9 cellular contexts compared by ENCODE assay signal in genomic region chrX:91780008-91780407, GRCh38. TPM values are rescaled to one million over a fixed set of nuclear protein-coding genes. Genes with fewer than 3 reads are reported as not detected.
A peak's percentile ranks its signal among the peaks of the same experiment; 100 is the strongest.
DNase-seq lines count a peak whose midpoint lies in the region; ATAC-seq and TF ChIP-seq lines count a peak whose summit lies in the region.
"Not testable (repeated sequence)": the region's sequence is repeated elsewhere in the genome, so short reads cannot be mapped to it uniquely, and the experiment has no call there.
"Had no signal": no experiment of that assay in that cellular context is flagged by ENCODE, and none has a peak within 500 bp of the region (broad histone marks: within the 10 kb centered on the region; RNA-seq: fewer than 3 reads in every experiment).

No MANE protein-coding gene starts in this region.

- H3K9me3 ChIP-seq in hepatocyte (ENCODE audit: low read depth); neuron (ENCODE audit: low read length); thoracic aorta: not testable (repeated sequence)

- H2AFZ ChIP-seq in hepatocyte, result peak overlapping the region; percentile 52
- not testable (repeated sequence) for H2AFZ ChIP-seq in neuron (ENCODE audit: low read depth, low read length)

- not testable (repeated sequence) for H3K4me1 ChIP-seq in hepatocyte (ENCODE audit: insufficient read depth); neuron (ENCODE audit: insufficient read depth, low read length); thoracic aorta (ENCODE audit: control insufficient read depth in 1 of 2, low read depth in 2 of 2)

- not testable (repeated sequence) for H3K79me2 ChIP-seq in hepatocyte

- TF ChIP-seq CTCF in LNCaP clone FGC (IDR thresholded peaks at IDR 0.05; ENCODE audit: control insufficient read depth, extremely low read depth, insufficient read depth); coronary artery (IDR thresholded peaks at IDR 0.05); hepatocyte (IDR thresholded peaks at IDR 0.05; ENCODE audit: poor library complexity); thoracic aorta (IDR thresholded peaks at IDR 0.05): not testable (repeated sequence)

- 2% methylated on average over 16 of the region's 17 CpGs for WGBS in hepatocyte (ENCODE audit: low lambda C conversion rate, missing lambda C conversion rate)

- peak overlapping the region; percentile 54 for H3K4me3 ChIP-seq in H7 (ENCODE audit: insufficient read depth, low read depth, low read length)
- peak overlapping the region; percentile 23 for H3K4me3 ChIP-seq in LNCaP clone FGC (ENCODE audit: low read depth, low read length)
- peak overlapping the region; percentile 0 for H3K4me3 ChIP-seq in coronary artery
- H3K4me3 ChIP-seq in hepatocyte, result peak overlapping the region; percentile 42
- peak overlapping the region; percentile 29 for H3K4me3 ChIP-seq in neuron (ENCODE audit: low read length)
- peak overlapping the region; percentile 69 for H3K4me3 ChIP-seq in thoracic aorta

- H3K36me3 ChIP-seq in H7 (replicated peaks; ENCODE audit: control insufficient read depth, insufficient read depth, low read length); hepatocyte (replicated peaks; ENCODE audit: insufficient read depth, low read depth); neuron (ENCODE audit: insufficient read depth, low read length); thoracic aorta: not testable (repeated sequence)

- H3K27ac ChIP-seq in coronary artery, hepatocyte: not testable (repeated sequence)
- peak overlapping the region in 1 of 2 donors; percentile 57 for H3K27ac ChIP-seq in thoracic aorta

- ATAC-seq in thoracic aorta (ENCODE audit: insufficient number of reproducible peaks, low FRiP score, low read depth), result not testable (repeated sequence)

- H3K4me2 ChIP-seq in hepatocyte, result peak overlapping the region; percentile 75

- H4K20me1 ChIP-seq in hepatocyte (ENCODE audit: insufficient read depth, poor library complexity, severe bottlenecking), result not testable (repeated sequence)

- DNase-seq in H7, result peak; percentile 20
- DNase-seq in LNCaP clone FGC (ENCODE audit: low read depth); coronary artery (ENCODE audit: low spot score); hepatocyte (ENCODE audit: low spot score); thoracic aorta (ENCODE audit: low spot score): not testable (repeated sequence)
- DNase-seq in NCI-H748 (lab: John Stamatoyannopoulos, UW; ENCODE audit: unreplicated experiment), result peak; percentile 1
- DNase-seq in left kidney (ENCODE audit: low read depth, low spot score), result peak; percentile 1

- H3K27me3 ChIP-seq in H7 (ENCODE audit: control insufficient read depth, insufficient read depth, low read length) (peaks cover 31% of the 10 kb centered on the region), hepatocyte (peaks cover 32% of the 10 kb centered on the region)
- not testable (repeated sequence) for H3K27me3 ChIP-seq in neuron (ENCODE audit: insufficient read depth, low read length); thoracic aorta (replicated peaks; ENCODE audit: insufficient read depth)

- not testable (repeated sequence) for H3K9me2 ChIP-seq in hepatocyte (replicated peaks; ENCODE audit: insufficient read depth)

RNA-seq across cellular contexts. Expression of gene PCDH11X, which starts 0.8 kb away (rescaled TPM):
- total RNA-seq in H7 (2014; rRNA removed; shearing (Covaris generic)), result 15.4 and 47.7 TPM in 2 replicates
- total RNA-seq in hepatocyte (4.5 and 5.5 TPM in 2 replicates), thoracic aorta (10 to 100 TPM; 27.2 to 35.2 TPM)
- 1.5 and 2.9 TPM in 2 replicates for polyA plus RNA-seq in hepatocyte
- polyA plus RNA-seq: CD14-positive monocyte had no signal

Comparison
In these comparisons a context has a peak if more than half of its experiments do, and no peak if none do; other contexts are left out.
1. H3K4me3 ChIP-seq: peak in every context shown above with its lines; median percentile 69 in thoracic aorta; 54 in H7; 42 in hepatocyte; 29 in neuron; 23 in LNCaP clone FGC; 0 in coronary artery.